Comparison of ENCODE assay signal across 8 cellular contexts in genomic region chr1:169326644-169327316, GRCh38. TPM values are rescaled to one million over a fixed set of nuclear protein-coding genes. Genes with fewer than 3 reads are reported as not detected.
DNase-seq lines count a peak whose midpoint lies in the region; ATAC-seq and TF ChIP-seq lines count a peak whose summit lies in the region.

No MANE protein-coding gene starts in this region.

- H3K27me3 Mint-ChIP-seq in nephron progenitor cell (ENCODE audit: low read depth, poor library complexity): no peaks in the 10 kb centered on the region

- H3K36me3 Mint-ChIP-seq in nephron progenitor cell (ENCODE audit: low read depth): peaks cover 45% of the 10 kb centered on the region

- H3K4me3 ChIP-seq in dorsolateral prefrontal cortex: no peak overlapping the region

- no peak overlapping the region for H3K4me3 Mint-ChIP-seq in nephron progenitor cell

- ATAC-seq in GM18498 (IDR thresholded peaks at IDR 0.05; ENCODE audit: unreplicated experiment) (peak; percentile 97), GM21619 (IDR thresholded peaks at IDR 0.05; ENCODE audit: unreplicated experiment) (peak; percentile 98), HG03565 (IDR thresholded peaks at IDR 0.05; ENCODE audit: unreplicated experiment) (peak; percentile 96)

- H3K27ac Mint-ChIP-seq in nephron progenitor cell: no peak overlapping the region

- H3K27ac ChIP-seq in dorsolateral prefrontal cortex: no peak overlapping the region

- H3K4me1 Mint-ChIP-seq in nephron progenitor cell: no peaks in the 10 kb centered on the region

- H3K9me3 Mint-ChIP-seq in nephron progenitor cell: peaks cover 32% of the 10 kb centered on the region

- DNase-seq in fibroblast of gingiva (ENCODE audit: low read depth) (peak; percentile 4), nephron progenitor cell (no peak), NCI-H345 treated with DMSO at 0.1 percent for 48 hours (lab: John Stamatoyannopoulos, UW; ENCODE audit: unreplicated experiment) (no peak), dorsolateral prefrontal cortex (no peak)
- DNase-seq in NK-92 treated with Interleukin-12 subunit alpha and Interleukin-12 subunit beta, amount 100 ng/mL, for 24 hours (lab: John Stamatoyannopoulos, UW): no peak

- TF ChIP-seq CTCF in nephron progenitor cell (IDR thresholded peaks at IDR 0.05): no peak
- TF ChIP-seq CTCF in dorsolateral prefrontal cortex (IDR thresholded peaks at IDR 0.05 in 54 of 56, conservative IDR thresholded peaks at IDR 0.05 in 2 of 56; ENCODE audit: low read depth in 1 of 56, partially characterized antibody in 56 of 56): no peak

- H3K27me3 ChIP-seq in dorsolateral prefrontal cortex: no peaks in the 10 kb centered on the region

- intact Hi-C loops in dorsolateral prefrontal cortex (cut with DNase I): no loop called here

RNA-seq across cellular contexts. Expression of gene NME7, which starts 40.8 kb away (rescaled TPM):
- 10 to 100 TPM; 15.3 to 50.1 (median 28.3) TPM for total RNA-seq in dorsolateral prefrontal cortex

RNA-seq across cellular contexts. Expression of gene BLZF1, which starts 41.2 kb away (rescaled TPM):
- total RNA-seq in dorsolateral prefrontal cortex: 10 to 100 TPM; 20.9 to 36.7 (median 29.5) TPM
